In the genomic region with DNA sequence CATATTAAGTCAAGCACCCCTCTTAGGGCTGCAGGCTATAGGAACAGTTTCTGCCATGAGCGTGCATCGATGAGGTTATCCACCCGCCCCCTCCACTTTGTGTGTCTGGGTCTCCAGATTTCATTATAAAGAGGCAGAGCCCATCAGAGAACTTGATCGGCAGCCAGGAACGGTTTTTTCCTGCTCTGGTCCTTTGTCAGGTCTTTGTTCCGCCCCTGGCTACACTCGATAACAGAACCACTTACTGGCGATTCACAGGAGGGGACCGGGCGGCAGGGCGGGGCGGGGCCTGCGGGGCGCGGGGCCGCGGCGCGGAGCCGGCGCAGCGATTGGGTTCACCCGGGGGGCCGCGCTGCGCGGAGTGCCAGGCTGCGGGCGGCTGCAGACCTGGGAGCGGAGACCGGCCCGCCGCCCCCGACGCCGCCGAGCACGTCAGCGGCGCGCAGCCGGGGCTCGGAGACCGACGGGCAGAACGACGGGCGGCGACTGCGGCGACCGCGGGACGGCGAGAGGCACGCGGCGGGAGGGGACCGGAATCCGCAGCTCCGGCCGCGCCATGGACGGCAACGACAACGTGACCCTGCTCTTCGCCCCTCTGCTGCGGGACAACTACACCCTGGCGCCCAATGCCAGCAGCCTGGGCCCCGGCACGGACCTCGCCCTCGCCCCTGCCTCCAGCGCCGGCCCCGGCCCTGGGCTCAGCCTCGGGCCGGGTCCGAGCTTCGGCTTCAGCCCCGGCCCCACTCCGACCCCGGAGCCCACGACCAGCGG, we compare ENCODE assay signal across 1 cellular context.
A peak's percentile ranks its signal among the peaks of the same experiment; 100 is the strongest.
TF ChIP-seq lines count a peak whose summit lies in the region.

SLC10A4 (plus strand) TSS at position 338 of the 771 bp plus-strand sequence; CDS start at position 557, 219 bp downstream.

TF ChIP-seq in SK-N-SH, 30 proteins besides CTCF, POLR2A, EP300 and RAD21 (continued from another document):
- TF ChIP-seq, protein P1, sequence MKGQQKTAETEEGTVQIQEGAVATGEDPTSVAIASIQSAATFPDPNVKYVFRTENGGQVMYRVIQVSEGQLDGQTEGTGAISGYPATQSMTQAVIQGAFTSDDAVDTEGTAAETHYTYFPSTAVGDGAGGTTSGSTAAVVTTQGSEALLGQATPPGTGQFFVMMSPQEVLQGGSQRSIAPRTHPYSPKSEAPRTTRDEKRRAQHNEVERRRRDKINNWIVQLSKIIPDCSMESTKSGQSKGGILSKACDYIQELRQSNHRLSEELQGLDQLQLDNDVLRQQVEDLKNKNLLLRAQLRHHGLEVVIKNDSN (IDR thresholded peaks at IDR 0.05; ENCODE audit: borderline replicate concordance, low read depth): no peak
- TF ChIP-seq, protein P2, sequence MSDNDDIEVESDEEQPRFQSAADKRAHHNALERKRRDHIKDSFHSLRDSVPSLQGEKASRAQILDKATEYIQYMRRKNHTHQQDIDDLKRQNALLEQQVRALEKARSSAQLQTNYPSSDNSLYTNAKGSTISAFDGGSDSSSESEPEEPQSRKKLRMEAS (IDR thresholded peaks at IDR 0.05; ENCODE audit: low read depth): peak; percentile 20; the same call in 1 of the 2 replicates
- TF ChIP-seq RCOR1 (IDR thresholded peaks at IDR 0.05; ENCODE audit: low read length) (peak; percentile 83; the same call in 1 of the 2 replicates), CHD2 (IDR thresholded peaks at IDR 0.05; ENCODE audit: low read length, partially characterized antibody) (peak; percentile 72), MXI1 (IDR thresholded peaks at IDR 0.05; ENCODE audit: low read depth, low read length) (peak; percentile 68; the same call in 1 of the 2 replicates)
